In the genomic region with DNA sequence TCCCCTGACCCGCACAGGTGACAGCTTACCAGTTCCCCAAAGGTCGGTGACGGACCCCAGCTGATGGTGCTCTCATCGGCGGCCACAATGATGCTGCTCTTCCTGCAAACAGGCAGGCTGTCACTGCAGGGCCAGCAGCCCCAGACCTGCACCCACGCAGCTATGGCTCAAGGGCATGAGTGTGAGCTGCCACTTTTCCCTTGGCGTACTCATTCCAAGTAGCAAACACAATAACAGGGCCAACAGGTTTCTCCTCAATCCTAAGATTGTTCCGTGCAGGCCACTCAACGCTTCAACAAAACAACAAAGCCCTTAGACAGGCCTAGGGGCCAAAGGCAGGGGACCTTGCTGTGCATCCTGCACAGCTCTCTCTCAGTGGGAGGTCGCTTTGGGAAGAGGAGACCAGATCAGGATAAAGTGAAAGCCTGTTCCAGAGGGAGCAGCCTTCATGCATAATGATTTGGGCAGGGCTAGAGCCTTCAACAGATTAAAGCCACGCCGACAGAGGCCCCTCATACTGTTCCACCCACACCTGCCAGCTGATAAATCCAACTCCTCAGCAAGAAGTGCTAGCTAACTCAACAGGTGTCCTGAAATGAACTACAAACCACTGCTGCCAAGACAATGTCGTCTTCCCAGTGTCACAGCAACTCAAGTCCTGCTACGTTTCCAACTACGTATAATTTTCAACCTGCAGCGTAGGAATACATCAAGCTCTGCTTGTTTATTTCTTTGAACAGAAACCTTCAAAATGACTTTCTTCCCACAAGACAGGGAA, we compare ENCODE assay signal across 23 cellular contexts. TPM values are rescaled to one million over a fixed set of nuclear protein-coding genes. Genes with fewer than 3 reads are reported as not detected.
DNase-seq lines count a peak whose midpoint lies in the region; ATAC-seq and TF ChIP-seq lines count a peak whose summit lies in the region.
"Had no signal": no experiment of that assay in that cellular context is flagged by ENCODE, and none has a peak within 500 bp of the region (broad histone marks: within the 10 kb centered on the region; RNA-seq: fewer than 3 reads in every experiment).

No MANE protein-coding gene starts in this region.

- no peaks in the 10 kb centered on the region for H3K4me1 Mint-ChIP-seq in activated T-cell treated with anti-CD3 and anti-CD28 coated beads, Interleukin-2, amount 50 U/mL, for 72 hours (ENCODE audit: low read depth)
- peaks cover 29% of the 10 kb centered on the region for H3K4me1 Mint-ChIP-seq in WTC11
- H3K4me1 Mint-ChIP-seq in activated T-cell treated with anti-CD3 and anti-CD28 coated beads, Interleukin-2, amount 50 U/mL, for 24 hours (ENCODE audit: low read depth): no peaks in the 10 kb centered on the region
- H3K4me1 Mint-ChIP-seq: activated CD4-positive, alpha-beta T cell treated with anti-CD3 and anti-CD28 coated beads, Interleukin-2, amount 10 ng/mL, durations not matched to agents 7 days and 5 days; T-cell had no signal

- no peaks in the 10 kb centered on the region for H3K36me3 ChIP-seq in smooth muscle cell (ENCODE audit: low read depth)
- peaks cover 4 to 100% (median 99%) of the 10 kb centered on the region in 6 donors for H3K36me3 ChIP-seq in spleen

- peaks cover 76% of the 10 kb centered on the region for H4K20me1 ChIP-seq in smooth muscle cell (ENCODE audit: low read depth)

- POLR2A ChIA-PET in WTC11 (lab: Charles Lee): no interaction called here

- H3K4me3 ChIP-seq in smooth muscle cell (no peak overlapping the region), spleen (no peak overlapping the region)
- H3K4me3 ChIP-seq: transverse colon had no signal

- CTCF ChIA-PET in WTC11 (lab: Charles Lee): no interaction called here

- H3K79me2 ChIP-seq in smooth muscle cell (ENCODE audit: low read depth): no peaks in the 10 kb centered on the region

- no peak overlapping the region for H2AFZ ChIP-seq in smooth muscle cell (ENCODE audit: low read depth)

- DNase-seq in activated T-cell treated with anti-CD3 and anti-CD28 coated beads, Interleukin-2, amount 50 U/mL, for 72 hours: no peak
- no peak for DNase-seq in activated T-cell treated with anti-CD3 and anti-CD28 coated beads, Interleukin-2, amount 50 U/mL, for 1 hour
- DNase-seq in WTC11 (ENCODE audit: low spot score) (no peak), islet precursor cell (peak; percentile 90), smooth muscle cell (lab: John Stamatoyannopoulos, UW; ENCODE audit: unreplicated experiment) (no peak), GM20000 (ENCODE audit: low spot score) (no peak), spleen (no peak)
- no peak for DNase-seq in activated T-cell treated with anti-CD3 and anti-CD28 coated beads, Interleukin-2, amount 50 U/mL, for 24 hours
- DNase-seq: 8988T; activated CD4-positive, alpha-beta T cell treated with anti-CD3 and anti-CD28 coated beads, Interleukin-2, amount 10 ng/mL, durations not matched to agents 7 days and 5 days; DMS79; glutamatergic neuron; KG1; NCI-H1436 treated with DMSO at 0.1 percent for 48 hours; NCI-H2171 treated with DMSO at 0.1 percent for 48 hours; SHP77; stimulated activated CD4-positive, alpha-beta T cell treated with anti-CD3 and anti-CD28 coated beads, Interleukin-4, amount 100 ng/mL, for 4 hours; stimulated activated naive CD8-positive, alpha-beta T cell treated with anti-CD3 and anti-CD28 coated beads, Interleukin-15, amount 100 ng/mL, for 72 hours; T-cell; transverse colon had no signal

- H3K36me3 Mint-ChIP-seq in activated T-cell treated with anti-CD3 and anti-CD28 coated beads, Interleukin-2, amount 50 U/mL, for 72 hours (ENCODE audit: insufficient read depth in 2 of 2): peaks cover 15 to 55% of the 10 kb centered on the region in 2 donors
- H3K36me3 Mint-ChIP-seq in WTC11: peaks cover 99% of the 10 kb centered on the region
- peaks cover 100% of the 10 kb centered on the region for H3K36me3 Mint-ChIP-seq in activated T-cell treated with anti-CD3 and anti-CD28 coated beads, Interleukin-2, amount 50 U/mL, for 24 hours (ENCODE audit: low read depth)

- no peaks in the 10 kb centered on the region for H3K27me3 Mint-ChIP-seq in activated T-cell treated with anti-CD3 and anti-CD28 coated beads, Interleukin-2, amount 50 U/mL, for 72 hours (ENCODE audit: low read depth)
- H3K27me3 Mint-ChIP-seq in WTC11 (ENCODE audit: low read depth): no peaks in the 10 kb centered on the region
- H3K27me3 Mint-ChIP-seq in activated T-cell treated with anti-CD3 and anti-CD28 coated beads, Interleukin-2, amount 50 U/mL, for 24 hours: no peaks in the 10 kb centered on the region
- H3K27me3 Mint-ChIP-seq: activated CD4-positive, alpha-beta T cell treated with anti-CD3 and anti-CD28 coated beads, Interleukin-2, amount 10 ng/mL, durations not matched to agents 7 days and 5 days; stimulated activated naive CD8-positive, alpha-beta T cell treated with anti-CD3 and anti-CD28 coated beads, Interleukin-15, amount 100 ng/mL, for 72 hours; T-cell had no signal

- intact Hi-C loops in spleen (cut with DNase I; ENCODE audit: low total_unique reads): no loop called here

- H3F3A ChIP-seq in smooth muscle cell (ENCODE audit: low read depth): no peaks in the 10 kb centered on the region

- H3K4me3 Mint-ChIP-seq in activated T-cell treated with anti-CD3 and anti-CD28 coated beads, Interleukin-2, amount 50 U/mL, for 72 hours: no peak overlapping the region
- no peak overlapping the region for H3K4me3 Mint-ChIP-seq in WTC11
- no peak overlapping the region for H3K4me3 Mint-ChIP-seq in activated T-cell treated with anti-CD3 and anti-CD28 coated beads, Interleukin-2, amount 50 U/mL, for 24 hours
- H3K4me3 Mint-ChIP-seq: activated CD4-positive, alpha-beta T cell treated with anti-CD3 and anti-CD28 coated beads, Interleukin-2, amount 10 ng/mL, durations not matched to agents 7 days and 5 days; stimulated activated naive CD8-positive, alpha-beta T cell treated with anti-CD3 and anti-CD28 coated beads, Interleukin-15, amount 100 ng/mL, for 72 hours; T-cell had no signal

- H3K9ac ChIP-seq in smooth muscle cell (ENCODE audit: low read depth): no peak overlapping the region

- H3K9me3 ChIP-seq in smooth muscle cell (replicated peaks; ENCODE audit: low read depth) (no peaks in the 10 kb centered on the region), spleen (no peaks in the 10 kb centered on the region)
- H3K9me3 ChIP-seq: transverse colon had no signal

- H3K4me2 ChIP-seq in smooth muscle cell: no peak overlapping the region

- TF ChIP-seq CTCF in WTC11 (IDR thresholded peaks at IDR 0.05): no peak
- no peak for TF ChIP-seq CTCF in smooth muscle cell (IDR thresholded peaks at IDR 0.05; ENCODE audit: borderline replicate concordance, insufficient read depth, poor library complexity, severe bottlenecking)
- no peak for TF ChIP-seq CTCF in GM20000 (IDR thresholded peaks at IDR 0.05; ENCODE audit: extremely low read depth, missing control alignments)
- no peak for TF ChIP-seq CTCF in spleen (IDR thresholded peaks at IDR 0.05 in 8 of 11, conservative IDR thresholded peaks at IDR 0.05 in 3 of 11)

- H3K27ac Mint-ChIP-seq in activated T-cell treated with anti-CD3 and anti-CD28 coated beads, Interleukin-2, amount 50 U/mL, for 72 hours: peak overlapping the region; percentile 28
- H3K27ac Mint-ChIP-seq in WTC11: peak overlapping the region; percentile 92
- no peak overlapping the region for H3K27ac Mint-ChIP-seq in activated T-cell treated with anti-CD3 and anti-CD28 coated beads, Interleukin-2, amount 50 U/mL, for 24 hours
- H3K27ac Mint-ChIP-seq: activated CD4-positive, alpha-beta T cell treated with anti-CD3 and anti-CD28 coated beads, Interleukin-2, amount 10 ng/mL, durations not matched to agents 7 days and 5 days had no signal

- no peak for TF ChIP-seq POLR2A in spleen (IDR thresholded peaks at IDR 0.05)

- H3K4me1 ChIP-seq in smooth muscle cell (ENCODE audit: low read depth) (no peaks in the 10 kb centered on the region), spleen (no peaks in the 10 kb centered on the region)
- H3K4me1 ChIP-seq: transverse colon had no signal

- no peaks in the 10 kb centered on the region for H3K27me3 ChIP-seq in smooth muscle cell (ENCODE audit: low read depth)
- H3K27me3 ChIP-seq in spleen (replicated peaks in 1 of 7): no peaks in the 10 kb centered on the region
- H3K27me3 ChIP-seq: transverse colon had no signal

- WGBS in smooth muscle cell (ENCODE audit: low lambda C conversion rate): 83% methylated on average over 16 of the region's 16 CpGs
- WGBS in spleen, 5 donors: 88 to 96% (median 90%) methylated on average over 16 of the region's 16 CpGs

- H3K27ac ChIP-seq in smooth muscle cell (ENCODE audit: low read depth) (peak overlapping the region; percentile 35), spleen (no peak overlapping the region)
- H3K27ac ChIP-seq: transverse colon had no signal

- ATAC-seq in activated T-cell treated with anti-CD3 and anti-CD28 coated beads, Interleukin-2, amount 50 U/mL, for 72 hours (replicated peaks in 1 of 2): no peak
- ATAC-seq in WTC11: no peak
- ATAC-seq: stimulated activated naive CD8-positive, alpha-beta T cell treated with anti-CD3 and anti-CD28 coated beads, Interleukin-15, amount 100 ng/mL, for 72 hours; T-cell had no signal

- no peaks in the 10 kb centered on the region for H3K9me3 Mint-ChIP-seq in activated T-cell treated with anti-CD3 and anti-CD28 coated beads, Interleukin-2, amount 50 U/mL, for 72 hours
- no peaks in the 10 kb centered on the region for H3K9me3 Mint-ChIP-seq in WTC11
- no peaks in the 10 kb centered on the region for H3K9me3 Mint-ChIP-seq in activated T-cell treated with anti-CD3 and anti-CD28 coated beads, Interleukin-2, amount 50 U/mL, for 24 hours
- H3K9me3 Mint-ChIP-seq: activated CD4-positive, alpha-beta T cell treated with anti-CD3 and anti-CD28 coated beads, Interleukin-2, amount 10 ng/mL, durations not matched to agents 7 days and 5 days; stimulated activated naive CD8-positive, alpha-beta T cell treated with anti-CD3 and anti-CD28 coated beads, Interleukin-15, amount 100 ng/mL, for 72 hours; T-cell had no signal

TF ChIP-seq in WTC11, 78 proteins besides CTCF, POLR2A, EP300 and RAD21 (continues in another document):
- no peak for TF ChIP-seq ATF1 (CRISPR knock-in tag; IDR thresholded peaks at IDR 0.05)

RNA-seq across cellular contexts. Expression of a gene that starts 27.2 kb away (rescaled TPM):
- total RNA-seq in activated T-cell treated with anti-CD3 and anti-CD28 coated beads, Interleukin-2, amount 50 U/mL, for 72 hours: 100 to 1,000 TPM; 217 to 272 TPM
- total RNA-seq in WTC11 (2021) (377 to 407 TPM (median 395 TPM) in 3 replicates), smooth muscle cell (35.2 and 44.5 TPM in 2 replicates), spleen (10 to 100 TPM; 54.2 to 69.1 (median 62.2) TPM)
- polyA plus RNA-seq in smooth muscle cell (21.2 and 28.0 TPM in 2 replicates), spleen (10 to 100 TPM; 46.2 to 52.5 (median 51.9) TPM)

RNA-seq across cellular contexts. Expression of a gene that starts 40.3 kb away (rescaled TPM):
- total RNA-seq in activated T-cell treated with anti-CD3 and anti-CD28 coated beads, Interleukin-2, amount 50 U/mL, for 72 hours: not detected
- total RNA-seq in WTC11 (2021): not detected in 3 replicates
- not detected in 2 replicates for total RNA-seq in smooth muscle cell
- not detected in 2 replicates for polyA plus RNA-seq in smooth muscle cell
- total RNA-seq in spleen: under 1 TPM in 1 of 7 donors, not detected in 6; 0.14 TPM
- not detected for polyA plus RNA-seq in spleen
- total RNA-seq: HT1080, mucosa of gallbladder, T-cell, transverse colon had no signal
- polyA plus RNA-seq: adipose tissue had no signal
